Comparison of ENCODE assay signal across 1 cellular context in genomic region chr5:17083276-17083675, GRCh38.
DNase-seq lines count a peak whose midpoint lies in the region.
"Not testable (repeated sequence)": the region's sequence is repeated elsewhere in the genome, so short reads cannot be mapped to it uniquely, and the experiment has no call there.

No MANE protein-coding gene starts in this region.

- not testable (repeated sequence) for H3K36me3 ChIP-seq in H7 (replicated peaks; ENCODE audit: control insufficient read depth, insufficient read depth, low read length)

- peak overlapping the region; percentile 10; the same call in 1 of the 2 replicates for H3K4me3 ChIP-seq in H7 (ENCODE audit: insufficient read depth, low read depth, low read length)

- DNase-seq in H7: not testable (repeated sequence)

- H3K27me3 ChIP-seq in H7 (ENCODE audit: control insufficient read depth, insufficient read depth, low read length): not testable (repeated sequence)
